In the genomic region with DNA sequence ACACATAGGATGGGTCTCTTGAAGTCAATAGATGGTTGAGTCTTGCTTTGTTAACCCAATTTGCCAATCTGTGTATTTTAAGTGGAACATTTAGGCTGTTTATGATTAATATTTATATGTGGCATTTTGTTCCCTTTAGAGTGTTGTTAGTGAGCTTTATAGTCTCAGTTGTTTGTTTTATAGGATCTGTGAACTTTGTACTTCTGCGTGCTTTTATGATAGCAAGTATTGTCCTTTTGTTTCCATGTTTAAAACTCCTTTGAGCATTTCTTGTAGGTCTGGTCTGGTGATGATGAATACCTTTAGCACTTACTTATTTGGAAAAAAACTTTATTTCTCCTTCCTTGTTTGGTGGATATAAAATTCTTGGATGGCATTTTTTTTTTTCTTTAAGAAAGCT, we compare ENCODE assay signal across 10 cellular contexts. TPM values are rescaled to one million over a fixed set of nuclear protein-coding genes. Genes with fewer than 3 reads are reported as not detected.
"Had no signal": no experiment of that assay in that cellular context is flagged by ENCODE, and none has a peak within 500 bp of the region (broad histone marks: within the 10 kb centered on the region; RNA-seq: fewer than 3 reads in every experiment).

No MANE protein-coding gene starts in this region.

- H3K27ac ChIP-seq: HL-60 had no signal

- FAIRE-seq: H1, H54, HepG2 had no signal

- DNase-seq: H9, HCEC 1CT, KBM-7 had no signal

- ATAC-seq: GM23338, HepG2 had no signal

- H3K4me3 ChIP-seq: GM23338 had no signal

RNA-seq across cellular contexts. Expression of gene SELENOP, which starts 23.8 kb away (rescaled TPM):
- total RNA-seq: HT1080 had no signal
- polyA plus RNA-seq: IgD-negative memory B cell had no signal

RNA-seq across cellular contexts. Expression of gene CCDC152, which starts 31.2 kb away (rescaled TPM):
- total RNA-seq: HT1080 had no signal
